In the genomic region with DNA sequence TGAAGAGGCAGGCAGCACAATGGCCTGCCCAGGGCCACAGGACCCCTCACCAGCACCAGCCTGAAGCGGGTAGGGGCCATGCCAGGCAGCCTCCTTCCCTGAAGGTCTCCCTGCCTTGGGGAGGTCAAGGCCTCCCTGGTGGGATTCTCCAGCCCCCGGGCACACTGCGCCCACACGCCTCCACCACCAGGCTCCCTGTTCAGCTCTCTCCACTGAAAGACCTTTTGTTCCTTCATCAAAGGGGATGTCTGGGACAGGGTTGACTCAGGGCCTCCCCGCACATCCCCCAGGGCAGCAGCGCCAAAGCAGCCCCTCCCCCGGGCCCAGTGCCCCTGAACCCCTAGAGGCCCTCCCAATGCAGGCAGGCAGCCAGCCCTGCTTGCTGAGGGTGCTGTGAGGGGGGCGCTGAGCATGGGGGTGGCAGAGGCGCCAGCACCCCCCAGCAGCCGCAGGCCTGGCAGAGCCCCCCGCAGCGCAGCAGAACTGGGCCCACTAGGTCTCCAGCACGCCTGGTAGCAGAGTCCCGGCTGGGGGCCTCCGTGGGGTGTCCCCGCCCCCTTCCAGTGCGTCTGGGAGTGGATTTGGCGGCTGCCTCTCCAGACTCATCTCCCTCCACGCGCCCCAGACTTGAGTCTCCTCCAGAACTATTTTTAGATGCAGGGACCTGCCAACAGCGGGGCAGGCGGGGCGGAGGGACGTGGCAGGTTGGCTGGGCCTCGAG, we compare ENCODE assay signal across 8 cellular contexts. TPM values are rescaled to one million over a fixed set of nuclear protein-coding genes. Genes with fewer than 3 reads are reported as not detected.
DNase-seq lines count a peak whose midpoint lies in the region; ATAC-seq, FAIRE-seq and TF ChIP-seq lines count a peak whose summit lies in the region.

No MANE protein-coding gene starts in this region.

- WGBS in esophagus squamous epithelium, 2 donors = 15% methylated on average over 4 of the region's 25 CpGs; no CpG with 5 or more reads in 1 of the 2 donors

- no peaks in the 10 kb centered on the region for H3K27me3 Mint-ChIP-seq in neural crest cell (ENCODE audit: low read depth)

- TF ChIP-seq POLR2A in esophagus squamous epithelium (IDR thresholded peaks at IDR 0.05) = no peak

- H3K27ac ChIP-seq in esophagus squamous epithelium = peak overlapping the region; percentile 55 to 86 (median 66)

- H3K4me3 Mint-ChIP-seq in neural crest cell = peak overlapping the region; percentile 62

- peak overlapping the region in 1 of 4 donors; percentile 33 for H3K4me3 ChIP-seq in esophagus squamous epithelium

- TF ChIP-seq CTCF in esophagus squamous epithelium (IDR thresholded peaks at IDR 0.05) (no peak), neural crest cell (conservative IDR thresholded peaks at IDR 0.05) (no peak)

- H3K27ac Mint-ChIP-seq in neural crest cell (ENCODE audit: unreplicated experiment) = no peak overlapping the region

- H3K27me3 ChIP-seq in esophagus squamous epithelium = no peaks in the 10 kb centered on the region

- ATAC-seq in GM21390 (IDR thresholded peaks at IDR 0.05; ENCODE audit: unreplicated experiment) (no peak), HG02938 (IDR thresholded peaks at IDR 0.05; ENCODE audit: unreplicated experiment) (no peak)

- intact Hi-C loops in esophagus squamous epithelium (cut with DNase I) = no loop called here

- peaks cover 45% of the 10 kb centered on the region for H3K4me1 Mint-ChIP-seq in neural crest cell

- no peaks in the 10 kb centered on the region for H3K9me3 ChIP-seq in esophagus squamous epithelium

- H3K9me3 Mint-ChIP-seq in neural crest cell = no peaks in the 10 kb centered on the region

- H3K36me3 ChIP-seq in esophagus squamous epithelium = peaks cover 11 to 83% (median 34%) of the 10 kb centered on the region in 3 donors

- peaks cover 15 to 48% (median 31%) of the 10 kb centered on the region in 3 donors for H3K4me1 ChIP-seq in esophagus squamous epithelium

- no peak for FAIRE-seq in GM19239 (lab: Jason Lieb, UNC)

- DNase-seq in AG08396 (ENCODE audit: low spot score) (peak; percentile 94), NCI-H2171 (lab: John Stamatoyannopoulos, UW) (peak; percentile 74), esophagus squamous epithelium (lab: John Stamatoyannopoulos, UW) (no peak), neural crest cell (ENCODE audit: low read depth, low spot score) (peak; percentile 51), NCI-H2107 treated with DMSO at 0.1 percent for 48 hours (lab: John Stamatoyannopoulos, UW; ENCODE audit: unreplicated experiment) (no peak), GM19239 (ENCODE audit: insufficient read length, low spot score) (no peak)

- H3K36me3 Mint-ChIP-seq in neural crest cell (ENCODE audit: low read depth) = peaks cover 4% of the 10 kb centered on the region

RNA-seq across cellular contexts. Expression of a gene that starts 13.1 kb away (rescaled TPM):
- 10 to 100 TPM; 26.8 to 51.9 (median 32.1) TPM for total RNA-seq in esophagus squamous epithelium
- total RNA-seq in neural crest cell = 63.8 and 64.0 TPM in 2 replicates

RNA-seq across cellular contexts. Expression of a gene that starts 19.5 kb away (rescaled TPM):
- total RNA-seq in esophagus squamous epithelium (not detected), neural crest cell (not detected in 2 replicates)

RNA-seq across cellular contexts. Expression of a gene that starts 31.3 kb away (rescaled TPM):
- total RNA-seq in esophagus squamous epithelium = not detected
- total RNA-seq in neural crest cell = not detected in 2 replicates

Comparison
In these comparisons a context has a peak if more than half of its experiments do, and no peak if none do; other contexts are left out.
1. DNase-seq: peak in AG08396 (single experiment), NCI-H2171 (single experiment) and neural crest cell (single experiment); none in esophagus squamous epithelium (single experiment), NCI-H2107 treated with DMSO at 0.1 percent for 48 hours (single experiment) and GM19239 (single experiment).